8 cellular contexts compared by ENCODE assay signal in the genomic region with DNA sequence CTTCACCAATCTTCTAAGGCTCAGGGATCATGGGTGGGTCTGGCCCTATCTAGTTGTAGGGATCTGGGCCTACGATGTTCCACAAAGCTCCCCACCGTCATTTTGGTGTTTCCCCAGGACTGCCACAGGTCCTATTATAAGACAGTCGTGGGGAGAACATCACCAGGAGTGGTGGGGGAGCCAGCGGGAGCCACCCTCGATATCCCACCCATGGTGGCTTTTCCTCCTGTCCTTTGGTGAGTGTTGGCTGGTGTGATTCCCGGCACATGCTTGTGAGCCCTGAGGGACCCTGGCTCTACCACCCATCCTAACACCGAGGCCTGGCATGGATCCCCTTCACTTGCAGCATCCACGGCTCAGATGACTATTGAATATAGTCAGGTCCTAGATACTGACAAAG.
"Had no signal": no experiment of that assay in that cellular context is flagged by ENCODE, and none has a peak within 500 bp of the region (broad histone marks: within the 10 kb centered on the region; RNA-seq: fewer than 3 reads in every experiment).

No MANE protein-coding gene starts in this region.

- H3K27ac ChIP-seq: HL-60, KMS-11 had no signal

- H3K4me2 ChIP-seq: KMS-11 had no signal

- H3K4me3 ChIP-seq: K562 had no signal

- FAIRE-seq: HepG2, HTR-8/SVneo, K562 had no signal

- DNase-seq: IMR-90, KBM-7, KG1 had no signal

- H3K9ac ChIP-seq: KMS-11 had no signal
